Comparison of ENCODE assay signal across 27 cellular contexts in genomic region chr3:192867645-192868044, GRCh38. TPM values are rescaled to one million over a fixed set of nuclear protein-coding genes. Genes with fewer than 3 reads are reported as not detected.
DNase-seq lines count a peak whose midpoint lies in the region; ATAC-seq and TF ChIP-seq lines count a peak whose summit lies in the region.
"Had no signal": no experiment of that assay in that cellular context is flagged by ENCODE, and none has a peak within 500 bp of the region (broad histone marks: within the 10 kb centered on the region; RNA-seq: fewer than 3 reads in every experiment).

No MANE protein-coding gene starts in this region.

- peaks cover 89% of the 10 kb centered on the region for H3K79me2 ChIP-seq in hepatocyte

- no peaks in the 10 kb centered on the region for H3K9me3 ChIP-seq in adrenal gland (replicated peaks in 1 of 3)
- H3K9me3 ChIP-seq in hepatocyte (ENCODE audit: low read depth): no peaks in the 10 kb centered on the region
- no peaks in the 10 kb centered on the region for H3K9me3 ChIP-seq in thoracic aorta
- no peaks in the 10 kb centered on the region for H3K9me3 ChIP-seq in prostate gland
- H3K9me3 ChIP-seq: pancreas, suprapubic skin, uterus had no signal

- H3K27me3 ChIP-seq in adrenal gland (no peaks in the 10 kb centered on the region), hepatocyte (no peaks in the 10 kb centered on the region), thoracic aorta (replicated peaks; ENCODE audit: insufficient read depth) (no peaks in the 10 kb centered on the region), prostate gland (replicated peaks; ENCODE audit: insufficient read depth) (no peaks in the 10 kb centered on the region)
- H3K27me3 ChIP-seq: pancreas, suprapubic skin, uterus had no signal

- H3K27me3 Mint-ChIP-seq in endothelial cell (ENCODE audit: unreplicated experiment): peaks cover 4% of the 10 kb centered on the region
- H3K27me3 Mint-ChIP-seq in CD14-positive monocyte (ENCODE audit: low read depth in 3 of 3): peaks cover 0 to 3% (median 3%) of the 10 kb centered on the region in 3 donors
- H3K27me3 Mint-ChIP-seq: natural killer cell treated with Interleukin-12 subunit alpha and Interleukin-12 subunit beta and Interleukin-15 and Interleukin-18, amount 100 ng/mL, for 72 hours had no signal

- intact Hi-C loops in adrenal gland (cut with DNase I): no loop called here
- intact Hi-C loops in CD14-positive monocyte (cut with micrococcal nuclease): no loop called here
- intact Hi-C loops in prostate gland (cut with DNase I): no loop called here

- no peaks in the 10 kb centered on the region for H3K9me3 Mint-ChIP-seq in endothelial cell (ENCODE audit: unreplicated experiment)
- H3K9me3 Mint-ChIP-seq in CD14-positive monocyte: peaks cover 0 to 8% (median 4%) of the 10 kb centered on the region in 7 donors
- H3K9me3 Mint-ChIP-seq: activated T-helper 2 cell treated with anti-CD3 and anti-CD28 coated beads, Interferon-gamma antibody, Interleukin-2, Interleukin-4, amounts not matched to agents 10 μg/mL and 5 μg/mL and 100 μg/mL, durations not matched to agents 14 hours and 24 hours and 36 hours; natural killer cell treated with Interleukin-12 subunit alpha and Interleukin-12 subunit beta and Interleukin-15 and Interleukin-18, amount 100 ng/mL, for 72 hours had no signal

- DNase-seq in adrenal gland (no peak), endothelial cell (ENCODE audit: low spot score) (no peak), hepatocyte (ENCODE audit: low spot score) (no peak), thoracic aorta (ENCODE audit: low spot score) (no peak), CD14-positive monocyte (ENCODE audit: low spot score) (no peak), prostate gland (ENCODE audit: low spot score) (no peak)
- DNase-seq: activated CD4-positive, alpha-beta T cell treated with anti-CD3 and anti-CD28 coated beads, Interleukin-2, amount 50 U/mL, for 48 hours; Calu3; DMS79 treated with DMSO at 0.1 percent for 48 hours; foreskin melanocyte; GM23248; NCI-H1417; NCI-H2081; NCI-H345; NCI-H748 treated with DMSO at 0.1 percent for 48 hours; pancreas; stimulated activated naive CD4-positive, alpha-beta T cell; T-helper 1 cell; uterus had no signal

- peak overlapping the region; percentile 32 for H3K27ac Mint-ChIP-seq in endothelial cell (ENCODE audit: unreplicated experiment)
- H3K27ac Mint-ChIP-seq in CD14-positive monocyte: no peak overlapping the region
- H3K27ac Mint-ChIP-seq: activated naive CD4-positive, alpha-beta T cell treated with anti-CD3 and anti-CD28 coated beads, Interleukin-2, amount 50 U/mL, for 72 hours; activated T-helper 2 cell treated with anti-CD3 and anti-CD28 coated beads, Interferon-gamma antibody, Interleukin-2, Interleukin-4, amounts not matched to agents 10 μg/mL and 5 μg/mL and 100 μg/mL, durations not matched to agents 14 hours and 24 hours and 36 hours; natural killer cell treated with Interleukin-12 subunit alpha and Interleukin-12 subunit beta and Interleukin-15 and Interleukin-18, amount 100 ng/mL, for 72 hours had no signal

- H3K4me3 Mint-ChIP-seq in endothelial cell (ENCODE audit: unreplicated experiment): no peak overlapping the region
- H3K4me3 Mint-ChIP-seq in CD14-positive monocyte: no peak overlapping the region
- H3K4me3 Mint-ChIP-seq: natural killer cell treated with Interleukin-12 subunit alpha and Interleukin-12 subunit beta and Interleukin-15 and Interleukin-18, amount 100 ng/mL, for 72 hours had no signal

- H3K4me1 ChIP-seq in adrenal gland (replicated peaks in 1 of 2) (peaks cover 11 to 29% of the 10 kb centered on the region in 2 donors), hepatocyte (ENCODE audit: insufficient read depth) (peaks cover 6% of the 10 kb centered on the region), thoracic aorta (ENCODE audit: control insufficient read depth in 1 of 2, low read depth in 2 of 2) (peaks cover 10 to 21% of the 10 kb centered on the region in 2 donors), prostate gland (replicated peaks) (no peaks in the 10 kb centered on the region)
- H3K4me1 ChIP-seq: pancreas, uterus had no signal

- no peaks in the 10 kb centered on the region for H3K36me3 ChIP-seq in adrenal gland (replicated peaks in 1 of 2)
- H3K36me3 ChIP-seq in hepatocyte (replicated peaks; ENCODE audit: insufficient read depth, low read depth): no peaks in the 10 kb centered on the region
- H3K36me3 ChIP-seq in thoracic aorta: no peaks in the 10 kb centered on the region
- no peaks in the 10 kb centered on the region for H3K36me3 ChIP-seq in prostate gland
- H3K36me3 ChIP-seq: pancreas, suprapubic skin, uterus had no signal

- TF ChIP-seq CTCF in adrenal gland (IDR thresholded peaks at IDR 0.05): no peak
- TF ChIP-seq CTCF in endothelial cell (IDR thresholded peaks at IDR 0.05; ENCODE audit: unreplicated experiment): no peak
- TF ChIP-seq CTCF in hepatocyte (IDR thresholded peaks at IDR 0.05; ENCODE audit: poor library complexity): no peak
- no peak for TF ChIP-seq CTCF in thoracic aorta (IDR thresholded peaks at IDR 0.05)
- no peak for TF ChIP-seq CTCF in CD14-positive monocyte (IDR thresholded peaks at IDR 0.05)
- TF ChIP-seq CTCF in prostate gland (IDR thresholded peaks at IDR 0.05): no peak

- peaks cover 5% of the 10 kb centered on the region for H4K20me1 ChIP-seq in hepatocyte (ENCODE audit: insufficient read depth, poor library complexity, severe bottlenecking)

- H3K27ac ChIP-seq in adrenal gland (peak overlapping the region; percentile 6 to 92 (median 49)), hepatocyte (peak overlapping the region; percentile 36), thoracic aorta (peak overlapping the region; percentile 37 to 39), prostate gland (no peak overlapping the region)
- H3K27ac ChIP-seq: epithelial cell of prostate, GM23248, KMS-11, pancreas, suprapubic skin had no signal

- H3K4me3 ChIP-seq in adrenal gland (no peak overlapping the region), hepatocyte (no peak overlapping the region), thoracic aorta (no peak overlapping the region), prostate gland (no peak overlapping the region)
- H3K4me3 ChIP-seq: GM23248, pancreas, suprapubic skin, uterus had no signal

- WGBS in adrenal gland, 4 donors: 46 to 62% (median 49%) methylated on average over 4 of the region's 4 CpGs
- WGBS in hepatocyte (ENCODE audit: low lambda C conversion rate, missing lambda C conversion rate): 82% methylated on average over 4 of the region's 4 CpGs
- 86% methylated on average over 4 of the region's 4 CpGs for WGBS in prostate gland

- no peak overlapping the region for H2AFZ ChIP-seq in hepatocyte
- H2AFZ ChIP-seq: GM23248 had no signal

- no peak for ATAC-seq in thoracic aorta (ENCODE audit: insufficient number of reproducible peaks, low FRiP score, low read depth)
- ATAC-seq in GM21529 (IDR thresholded peaks at IDR 0.05; ENCODE audit: unreplicated experiment): no peak
- ATAC-seq: activated naive CD4-positive, alpha-beta T cell treated with anti-CD3 and anti-CD28 coated beads, Interleukin-2, amount 50 U/mL, for 72 hours; pancreas; sciatic nerve had no signal

- TF ChIP-seq POLR2A in adrenal gland (IDR thresholded peaks at IDR 0.05) (no peak), prostate gland (IDR thresholded peaks at IDR 0.05) (no peak)

- peaks cover 19% of the 10 kb centered on the region for H3K4me1 Mint-ChIP-seq in endothelial cell (ENCODE audit: unreplicated experiment)
- no peaks in the 10 kb centered on the region for H3K4me1 Mint-ChIP-seq in CD14-positive monocyte

- H3K36me3 Mint-ChIP-seq in endothelial cell (ENCODE audit: low read depth, unreplicated experiment) (no peaks in the 10 kb centered on the region), CD14-positive monocyte (no peaks in the 10 kb centered on the region)
- H3K36me3 Mint-ChIP-seq: activated naive CD4-positive, alpha-beta T cell treated with anti-CD3 and anti-CD28 coated beads, Interleukin-2, amount 50 U/mL, for 72 hours; natural killer cell treated with Interleukin-12 subunit alpha and Interleukin-12 subunit beta and Interleukin-15 and Interleukin-18, amount 100 ng/mL, for 72 hours had no signal

- no peaks in the 10 kb centered on the region for H3K9me2 ChIP-seq in hepatocyte (replicated peaks; ENCODE audit: insufficient read depth)

- no peak overlapping the region for H3K4me2 ChIP-seq in hepatocyte
- H3K4me2 ChIP-seq: KMS-11 had no signal

RNA-seq across cellular contexts. Expression of gene MB21D2, which starts 50.0 kb away (rescaled TPM):
- total RNA-seq in adrenal gland: 10 to 100 TPM in 1 of 8 donors, 1 to 10 TPM in 7; 1.9 to 16.8 (median 5.8) TPM
- 1 to 10 TPM; 1.4 to 6.5 (median 4.0) TPM for polyA plus RNA-seq in adrenal gland
- total RNA-seq in endothelial cell (ENCODE audit: unreplicated experiment): 4.3 TPM
- total RNA-seq in hepatocyte: 22.1 and 23.0 TPM in 2 replicates
- 7.6 and 9.1 TPM in 2 replicates for polyA plus RNA-seq in hepatocyte
- total RNA-seq in thoracic aorta: 1 to 10 TPM; 4.9 to 6.4 TPM
- polyA plus RNA-seq in CD14-positive monocyte: under 1 TPM; 0.37 to 0.59 TPM
- total RNA-seq in prostate gland: 10 to 100 TPM in 1 of 2 donors, 1 to 10 TPM in 1; 1.8 to 20.4 TPM

Comparison
In these comparisons a context has a peak if more than half of its experiments do, and no peak if none do; other contexts are left out.
1. H3K27ac ChIP-seq: peak in adrenal gland (5 of 5), hepatocyte (single experiment) and thoracic aorta (2 of 2); none in prostate gland (0 of 2).